20 cellular contexts compared by ENCODE assay signal in genomic region chr1:174911626-174912025, GRCh38.
"Had no signal": no experiment of that assay in that cellular context is flagged by ENCODE, and none has a peak within 500 bp of the region (broad histone marks: within the 10 kb centered on the region; RNA-seq: fewer than 3 reads in every experiment).

No MANE protein-coding gene starts in this region.

- H3K9me3 ChIP-seq: colonic mucosa, gastrocnemius medialis, left lung, thyroid gland had no signal

- H3K4me3 ChIP-seq: colonic mucosa, gastrocnemius medialis, left lung, spleen, thyroid gland had no signal

- H3K9me3 Mint-ChIP-seq: activated T-helper 1 cell treated with anti-CD3 and anti-CD28 coated beads, Interleukin-12 subunit alpha, Interleukin-12 subunit beta, Interleukin-2, Interleukin-4 antibody, amounts not matched to agents 30 ng/mL and 10 ng/mL and 1 ng/mL, durations not matched to agents 14 hours and 24 hours and 36 hours; natural killer cell treated with Interleukin-12 subunit alpha and Interleukin-12 subunit beta and Interleukin-15 and Interleukin-18, amount 100 ng/mL, for 72 hours had no signal

- H3K4me3 Mint-ChIP-seq: activated CD4-positive, alpha-beta memory T cell treated with anti-CD3 and anti-CD28 coated beads, Interleukin-2, amount 10 ng/mL, durations not matched to agents 7 days and 5 days; activated naive CD8-positive, alpha-beta T cell treated with anti-CD3 and anti-CD28 coated beads, Interleukin-2, amount 50 U/mL, for 24 hours; activated T-helper 1 cell treated with anti-CD3 and anti-CD28 coated beads, Interleukin-12 subunit alpha, Interleukin-12 subunit beta, Interleukin-2, Interleukin-4 antibody, amounts not matched to agents 30 ng/mL and 10 ng/mL and 1 ng/mL, durations not matched to agents 14 hours and 24 hours and 36 hours; mesothelial cell of epicardium had no signal

- DNase-seq: activated CD4-positive, CD25-positive, alpha-beta regulatory T cell; activated naive CD4-positive, alpha-beta T cell; aorta; brain microvascular endothelial cell; central memory CD4-positive, alpha-beta T cell; colonic mucosa; gastrocnemius medialis; head of caudate nucleus; left lung; spleen; stimulated activated CD4-positive, alpha-beta T cell treated with anti-CD3 and anti-CD28 coated beads, Interleukin-4, amount 100 ng/mL, for 4 hours; stimulated activated naive CD4-positive, alpha-beta T cell; T-helper 9 cell; thyroid gland had no signal

- H3K27ac Mint-ChIP-seq: activated CD4-positive, alpha-beta memory T cell treated with anti-CD3 and anti-CD28 coated beads, Interleukin-2, amount 10 ng/mL, durations not matched to agents 7 days and 5 days; mesothelial cell of epicardium; natural killer cell treated with Interleukin-12 subunit alpha and Interleukin-12 subunit beta and Interleukin-15 and Interleukin-18, amount 100 ng/mL, for 72 hours had no signal

- ATAC-seq: gastrocnemius medialis, left lung, sciatic nerve had no signal

- H3K4me1 ChIP-seq: colonic mucosa, gastrocnemius medialis, left lung, thyroid gland had no signal

- H3K27ac ChIP-seq: brain microvascular endothelial cell, colonic mucosa, gastrocnemius medialis, left lung, spleen, thyroid gland had no signal

- H3K36me3 Mint-ChIP-seq: natural killer cell treated with Interleukin-12 subunit alpha and Interleukin-12 subunit beta and Interleukin-15 and Interleukin-18, amount 100 ng/mL, for 72 hours had no signal

- H3K27me3 ChIP-seq: brain microvascular endothelial cell, colonic mucosa, gastrocnemius medialis, left lung, spleen, thyroid gland had no signal

- H3K36me3 ChIP-seq: brain microvascular endothelial cell, colonic mucosa, gastrocnemius medialis, left lung, spleen, thyroid gland had no signal

- H3K27me3 Mint-ChIP-seq: activated CD4-positive, alpha-beta memory T cell treated with anti-CD3 and anti-CD28 coated beads, Interleukin-2, amount 10 ng/mL, durations not matched to agents 7 days and 5 days; activated naive CD8-positive, alpha-beta T cell treated with anti-CD3 and anti-CD28 coated beads, Interleukin-2, amount 50 U/mL, for 24 hours; natural killer cell treated with Interleukin-12 subunit alpha and Interleukin-12 subunit beta and Interleukin-15 and Interleukin-18, amount 100 ng/mL, for 72 hours had no signal
